In the genomic region with DNA sequence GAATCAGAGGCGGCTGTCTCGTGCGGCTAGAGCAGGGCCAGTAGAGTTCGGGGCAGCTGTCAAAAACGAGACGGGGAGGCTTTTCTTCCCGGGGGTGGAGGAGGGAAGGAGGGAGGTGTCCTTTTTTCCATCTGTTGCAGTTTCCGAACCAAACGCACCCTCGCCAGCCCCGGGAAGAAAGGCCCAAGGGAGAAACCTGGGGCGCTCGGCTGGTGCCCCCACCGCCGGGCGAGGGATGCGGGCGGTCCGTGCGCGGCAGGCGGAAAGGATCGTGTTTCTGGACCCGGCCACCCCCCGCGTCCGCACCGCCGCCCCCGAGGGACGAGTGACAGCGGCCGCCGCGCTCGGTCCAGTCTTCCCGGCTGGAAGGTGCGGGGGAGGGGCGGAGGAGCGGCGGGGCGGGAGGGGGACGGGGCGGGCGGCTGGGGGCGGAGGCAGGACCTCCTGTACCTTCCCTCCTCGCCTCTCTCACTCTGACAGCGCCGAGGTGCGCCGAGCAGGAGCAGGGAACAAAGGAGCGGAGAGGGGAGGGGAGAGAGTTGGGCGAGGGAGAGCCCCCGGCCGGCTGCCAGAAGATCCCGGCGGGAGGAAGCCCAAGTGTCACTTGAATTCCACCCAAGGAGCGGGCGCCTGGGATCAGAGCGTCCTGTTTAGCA, we compare ENCODE assay signal across 1 cellular context.
A peak's percentile ranks its signal among the peaks of the same experiment; 100 is the strongest.
TF ChIP-seq lines count a peak whose summit lies in the region.

A gene (plus strand): TSS at position 471 of the 656 bp plus-strand sequence. CDS start 318 bp downstream, outside the sequence.

TF ChIP-seq in HepG2, 621 proteins besides CTCF, POLR2A, EP300 and RAD21 (continued from another document and continues in another):
- TF ChIP-seq, protein P1, sequence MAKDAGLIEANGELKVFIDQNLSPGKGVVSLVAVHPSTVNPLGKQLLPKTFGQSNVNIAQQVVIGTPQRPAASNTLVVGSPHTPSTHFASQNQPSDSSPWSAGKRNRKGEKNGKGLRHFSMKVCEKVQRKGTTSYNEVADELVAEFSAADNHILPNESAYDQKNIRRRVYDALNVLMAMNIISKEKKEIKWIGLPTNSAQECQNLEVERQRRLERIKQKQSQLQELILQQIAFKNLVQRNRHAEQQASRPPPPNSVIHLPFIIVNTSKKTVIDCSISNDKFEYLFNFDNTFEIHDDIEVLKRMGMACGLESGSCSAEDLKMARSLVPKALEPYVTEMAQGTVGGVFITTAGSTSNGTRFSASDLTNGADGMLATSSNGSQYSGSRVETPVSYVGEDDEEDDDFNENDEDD (CRISPR knock-in tag; IDR thresholded peaks at IDR 0.05; ENCODE audit: borderline replicate concordance): 0 out of 2 replicates have a peak, but pooled peaks have one; percentile 4
- TF ChIP-seq ESRRA (CRISPR knock-in tag; IDR thresholded peaks at IDR 0.05; ENCODE audit: low read depth) (no peak), ZNF703 (CRISPR knock-in tag; IDR thresholded peaks at IDR 0.05; ENCODE audit: borderline replicate concordance) (0 out of 2 replicates have a peak, but pooled peaks have one; percentile 3), NR2C2 (CRISPR knock-in tag; IDR thresholded peaks at IDR 0.05; ENCODE audit: borderline replicate concordance) (no peak), KDM2A (CRISPR knock-in tag; IDR thresholded peaks at IDR 0.05; ENCODE audit: borderline replicate concordance, low read depth) (peak; percentile 35; the same call in 1 of the 2 replicates), ZSCAN12 (CRISPR knock-in tag; IDR thresholded peaks at IDR 0.05) (no peak), ELF3 (CRISPR knock-in tag; IDR thresholded peaks at IDR 0.05) (no peak), MAFG (CRISPR knock-in tag; IDR thresholded peaks at IDR 0.05) (no peak), SPEN (CRISPR knock-in tag; IDR thresholded peaks at IDR 0.05; ENCODE audit: low read depth) (no peak; the same call in 1 of the 2 replicates), ZNF33A (CRISPR knock-in tag; IDR thresholded peaks at IDR 0.05; ENCODE audit: borderline replicate concordance) (no peak), TCF12 (IDR thresholded peaks at IDR 0.05) (no peak), TCF12 (CRISPR knock-in tag; IDR thresholded peaks at IDR 0.05) (no peak), SRSF4 (IDR thresholded peaks at IDR 0.05; ENCODE audit: low read depth, low read length, poor library complexity, severe bottlenecking) (no peak), TAF1 (CRISPR knock-in tag; IDR thresholded peaks at IDR 0.05) (peak; percentile 77), HOXA9 (CRISPR knock-in tag; IDR thresholded peaks at IDR 0.05; ENCODE audit: borderline replicate concordance) (no peak), ZSCAN25 (CRISPR knock-in tag; IDR thresholded peaks at IDR 0.05) (0 out of 2 replicates have a peak, but pooled peaks have one; percentile 49), ZNF335 (CRISPR knock-in tag; IDR thresholded peaks at IDR 0.05) (no peak), RXRA (CRISPR knock-in tag; IDR thresholded peaks at IDR 0.05) (no peak), ZNF792 (CRISPR knock-in tag; IDR thresholded peaks at IDR 0.05) (peak; percentile 35; the same call in 1 of the 2 replicates), MIXL1 (CRISPR knock-in tag; IDR thresholded peaks at IDR 0.05) (no peak), ZNF253 (CRISPR knock-in tag; IDR thresholded peaks at IDR 0.05; ENCODE audit: borderline replicate concordance) (no peak), ZBTB7B (CRISPR knock-in tag; IDR thresholded peaks at IDR 0.05) (no peak)
- TF ChIP-seq, protein P2, sequence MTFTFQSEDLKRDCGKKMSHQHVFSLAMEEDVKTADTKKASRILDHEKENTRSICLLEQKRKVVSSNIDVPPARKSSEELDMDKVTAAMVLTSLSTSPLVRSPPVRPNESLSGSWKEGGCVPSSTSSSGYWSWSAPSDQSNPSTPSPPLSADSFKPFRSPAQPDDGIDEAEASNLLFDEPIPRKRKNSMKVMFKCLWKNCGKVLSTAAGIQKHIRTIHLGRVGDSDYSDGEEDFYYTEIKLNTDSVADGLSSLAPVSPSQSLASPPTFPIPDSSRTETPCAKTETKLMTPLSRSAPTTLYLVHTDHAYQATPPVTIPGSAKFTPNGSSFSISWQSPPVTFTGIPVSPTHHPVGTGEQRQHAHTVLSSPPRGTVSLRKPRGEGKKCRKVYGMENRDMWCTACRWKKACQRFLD (CRISPR knock-in tag; IDR thresholded peaks at IDR 0.05; ENCODE audit: borderline replicate concordance): no peak
- TF ChIP-seq, protein P3, sequence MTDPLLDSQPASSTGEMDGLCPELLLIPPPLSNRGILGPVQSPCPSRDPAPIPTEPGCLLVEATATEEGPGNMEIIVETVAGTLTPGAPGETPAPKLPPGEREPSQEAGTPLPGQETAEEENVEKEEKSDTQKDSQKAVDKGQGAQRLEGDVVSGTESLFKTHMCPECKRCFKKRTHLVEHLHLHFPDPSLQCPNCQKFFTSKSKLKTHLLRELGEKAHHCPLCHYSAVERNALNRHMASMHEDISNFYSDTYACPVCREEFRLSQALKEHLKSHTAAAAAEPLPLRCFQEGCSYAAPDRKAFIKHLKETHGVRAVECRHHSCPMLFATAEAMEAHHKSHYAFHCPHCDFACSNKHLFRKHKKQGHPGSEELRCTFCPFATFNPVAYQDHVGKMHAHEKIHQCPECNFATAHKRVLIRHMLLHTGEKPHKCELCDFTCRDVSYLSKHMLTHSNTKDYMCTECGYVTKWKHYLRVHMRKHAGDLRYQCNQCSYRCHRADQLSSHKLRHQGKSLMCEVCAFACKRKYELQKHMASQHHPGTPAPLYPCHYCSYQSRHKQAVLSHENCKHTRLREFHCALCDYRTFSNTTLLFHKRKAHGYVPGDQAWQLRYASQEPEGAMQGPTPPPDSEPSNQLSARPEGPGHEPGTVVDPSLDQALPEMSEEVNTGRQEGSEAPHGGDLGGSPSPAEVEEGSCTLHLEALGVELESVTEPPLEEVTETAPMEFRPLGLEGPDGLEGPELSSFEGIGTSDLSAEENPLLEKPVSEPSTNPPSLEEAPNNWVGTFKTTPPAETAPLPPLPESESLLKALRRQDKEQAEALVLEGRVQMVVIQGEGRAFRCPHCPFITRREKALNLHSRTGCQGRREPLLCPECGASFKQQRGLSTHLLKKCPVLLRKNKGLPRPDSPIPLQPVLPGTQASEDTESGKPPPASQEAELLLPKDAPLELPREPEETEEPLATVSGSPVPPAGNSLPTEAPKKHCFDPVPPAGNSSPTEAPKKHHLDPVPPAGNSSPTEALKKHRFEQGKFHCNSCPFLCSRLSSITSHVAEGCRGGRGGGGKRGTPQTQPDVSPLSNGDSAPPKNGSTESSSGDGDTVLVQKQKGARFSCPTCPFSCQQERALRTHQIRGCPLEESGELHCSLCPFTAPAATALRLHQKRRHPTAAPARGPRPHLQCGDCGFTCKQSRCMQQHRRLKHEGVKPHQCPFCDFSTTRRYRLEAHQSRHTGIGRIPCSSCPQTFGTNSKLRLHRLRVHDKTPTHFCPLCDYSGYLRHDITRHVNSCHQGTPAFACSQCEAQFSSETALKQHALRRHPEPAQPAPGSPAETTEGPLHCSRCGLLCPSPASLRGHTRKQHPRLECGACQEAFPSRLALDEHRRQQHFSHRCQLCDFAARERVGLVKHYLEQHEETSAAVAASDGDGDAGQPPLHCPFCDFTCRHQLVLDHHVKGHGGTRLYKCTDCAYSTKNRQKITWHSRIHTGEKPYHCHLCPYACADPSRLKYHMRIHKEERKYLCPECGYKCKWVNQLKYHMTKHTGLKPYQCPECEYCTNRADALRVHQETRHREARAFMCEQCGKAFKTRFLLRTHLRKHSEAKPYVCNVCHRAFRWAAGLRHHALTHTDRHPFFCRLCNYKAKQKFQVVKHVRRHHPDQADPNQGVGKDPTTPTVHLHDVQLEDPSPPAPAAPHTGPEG (CRISPR knock-in tag; IDR thresholded peaks at IDR 0.05): 0 out of 2 replicates have a peak, but pooled peaks have one; percentile 21
- TF ChIP-seq, protein P4, sequence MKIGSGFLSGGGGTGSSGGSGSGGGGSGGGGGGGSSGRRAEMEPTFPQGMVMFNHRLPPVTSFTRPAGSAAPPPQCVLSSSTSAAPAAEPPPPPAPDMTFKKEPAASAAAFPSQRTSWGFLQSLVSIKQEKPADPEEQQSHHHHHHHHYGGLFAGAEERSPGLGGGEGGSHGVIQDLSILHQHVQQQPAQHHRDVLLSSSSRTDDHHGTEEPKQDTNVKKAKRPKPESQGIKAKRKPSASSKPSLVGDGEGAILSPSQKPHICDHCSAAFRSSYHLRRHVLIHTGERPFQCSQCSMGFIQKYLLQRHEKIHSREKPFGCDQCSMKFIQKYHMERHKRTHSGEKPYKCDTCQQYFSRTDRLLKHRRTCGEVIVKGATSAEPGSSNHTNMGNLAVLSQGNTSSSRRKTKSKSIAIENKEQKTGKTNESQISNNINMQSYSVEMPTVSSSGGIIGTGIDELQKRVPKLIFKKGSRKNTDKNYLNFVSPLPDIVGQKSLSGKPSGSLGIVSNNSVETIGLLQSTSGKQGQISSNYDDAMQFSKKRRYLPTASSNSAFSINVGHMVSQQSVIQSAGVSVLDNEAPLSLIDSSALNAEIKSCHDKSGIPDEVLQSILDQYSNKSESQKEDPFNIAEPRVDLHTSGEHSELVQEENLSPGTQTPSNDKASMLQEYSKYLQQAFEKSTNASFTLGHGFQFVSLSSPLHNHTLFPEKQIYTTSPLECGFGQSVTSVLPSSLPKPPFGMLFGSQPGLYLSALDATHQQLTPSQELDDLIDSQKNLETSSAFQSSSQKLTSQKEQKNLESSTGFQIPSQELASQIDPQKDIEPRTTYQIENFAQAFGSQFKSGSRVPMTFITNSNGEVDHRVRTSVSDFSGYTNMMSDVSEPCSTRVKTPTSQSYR (CRISPR knock-in tag; IDR thresholded peaks at IDR 0.05; ENCODE audit: borderline replicate concordance): peak; percentile 84
- TF ChIP-seq, protein P5, sequence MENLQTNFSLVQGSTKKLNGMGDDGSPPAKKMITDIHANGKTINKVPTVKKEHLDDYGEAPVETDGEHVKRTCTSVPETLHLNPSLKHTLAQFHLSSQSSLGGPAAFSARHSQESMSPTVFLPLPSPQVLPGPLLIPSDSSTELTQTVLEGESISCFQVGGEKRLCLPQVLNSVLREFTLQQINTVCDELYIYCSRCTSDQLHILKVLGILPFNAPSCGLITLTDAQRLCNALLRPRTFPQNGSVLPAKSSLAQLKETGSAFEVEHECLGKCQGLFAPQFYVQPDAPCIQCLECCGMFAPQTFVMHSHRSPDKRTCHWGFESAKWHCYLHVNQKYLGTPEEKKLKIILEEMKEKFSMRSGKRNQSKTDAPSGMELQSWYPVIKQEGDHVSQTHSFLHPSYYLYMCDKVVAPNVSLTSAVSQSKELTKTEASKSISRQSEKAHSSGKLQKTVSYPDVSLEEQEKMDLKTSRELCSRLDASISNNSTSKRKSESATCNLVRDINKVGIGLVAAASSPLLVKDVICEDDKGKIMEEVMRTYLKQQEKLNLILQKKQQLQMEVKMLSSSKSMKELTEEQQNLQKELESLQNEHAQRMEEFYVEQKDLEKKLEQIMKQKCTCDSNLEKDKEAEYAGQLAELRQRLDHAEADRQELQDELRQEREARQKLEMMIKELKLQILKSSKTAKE (CRISPR knock-in tag; IDR thresholded peaks at IDR 0.05; ENCODE audit: borderline replicate concordance): peak; percentile 45
- TF ChIP-seq, protein P6, sequence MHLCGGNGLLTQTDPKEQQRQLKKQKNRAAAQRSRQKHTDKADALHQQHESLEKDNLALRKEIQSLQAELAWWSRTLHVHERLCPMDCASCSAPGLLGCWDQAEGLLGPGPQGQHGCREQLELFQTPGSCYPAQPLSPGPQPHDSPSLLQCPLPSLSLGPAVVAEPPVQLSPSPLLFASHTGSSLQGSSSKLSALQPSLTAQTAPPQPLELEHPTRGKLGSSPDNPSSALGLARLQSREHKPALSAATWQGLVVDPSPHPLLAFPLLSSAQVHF (CRISPR knock-in tag; IDR thresholded peaks at IDR 0.05): no peak
- TF ChIP-seq, protein P7, sequence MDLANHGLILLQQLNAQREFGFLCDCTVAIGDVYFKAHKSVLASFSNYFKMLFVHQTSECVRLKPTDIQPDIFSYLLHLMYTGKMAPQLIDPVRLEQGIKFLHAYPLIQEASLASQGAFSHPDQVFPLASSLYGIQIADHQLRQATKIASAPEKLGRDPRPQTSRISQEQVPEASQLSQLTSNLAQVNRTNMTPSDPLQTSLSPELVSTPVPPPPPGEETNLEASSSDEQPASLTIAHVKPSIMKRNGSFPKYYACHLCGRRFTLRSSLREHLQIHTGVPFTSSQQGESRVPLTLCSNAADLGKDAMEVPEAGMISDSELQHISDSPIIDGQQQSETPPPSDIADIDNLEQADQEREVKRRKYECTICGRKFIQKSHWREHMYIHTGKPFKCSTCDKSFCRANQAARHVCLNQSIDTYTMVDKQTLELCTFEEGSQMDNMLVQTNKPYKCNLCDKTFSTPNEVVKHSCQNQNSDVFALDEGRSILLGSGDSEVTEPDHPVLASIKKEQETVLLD (CRISPR knock-in tag; IDR thresholded peaks at IDR 0.05; ENCODE audit: low read depth): no peak; the same call in 1 of the 2 replicates
- TF ChIP-seq, protein P8, sequence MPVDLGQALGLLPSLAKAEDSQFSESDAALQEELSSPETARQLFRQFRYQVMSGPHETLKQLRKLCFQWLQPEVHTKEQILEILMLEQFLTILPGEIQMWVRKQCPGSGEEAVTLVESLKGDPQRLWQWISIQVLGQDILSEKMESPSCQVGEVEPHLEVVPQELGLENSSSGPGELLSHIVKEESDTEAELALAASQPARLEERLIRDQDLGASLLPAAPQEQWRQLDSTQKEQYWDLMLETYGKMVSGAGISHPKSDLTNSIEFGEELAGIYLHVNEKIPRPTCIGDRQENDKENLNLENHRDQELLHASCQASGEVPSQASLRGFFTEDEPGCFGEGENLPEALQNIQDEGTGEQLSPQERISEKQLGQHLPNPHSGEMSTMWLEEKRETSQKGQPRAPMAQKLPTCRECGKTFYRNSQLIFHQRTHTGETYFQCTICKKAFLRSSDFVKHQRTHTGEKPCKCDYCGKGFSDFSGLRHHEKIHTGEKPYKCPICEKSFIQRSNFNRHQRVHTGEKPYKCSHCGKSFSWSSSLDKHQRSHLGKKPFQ (CRISPR knock-in tag; IDR thresholded peaks at IDR 0.05; ENCODE audit: insufficient replicate concordance): peak; percentile 52
- TF ChIP-seq, protein P9, sequence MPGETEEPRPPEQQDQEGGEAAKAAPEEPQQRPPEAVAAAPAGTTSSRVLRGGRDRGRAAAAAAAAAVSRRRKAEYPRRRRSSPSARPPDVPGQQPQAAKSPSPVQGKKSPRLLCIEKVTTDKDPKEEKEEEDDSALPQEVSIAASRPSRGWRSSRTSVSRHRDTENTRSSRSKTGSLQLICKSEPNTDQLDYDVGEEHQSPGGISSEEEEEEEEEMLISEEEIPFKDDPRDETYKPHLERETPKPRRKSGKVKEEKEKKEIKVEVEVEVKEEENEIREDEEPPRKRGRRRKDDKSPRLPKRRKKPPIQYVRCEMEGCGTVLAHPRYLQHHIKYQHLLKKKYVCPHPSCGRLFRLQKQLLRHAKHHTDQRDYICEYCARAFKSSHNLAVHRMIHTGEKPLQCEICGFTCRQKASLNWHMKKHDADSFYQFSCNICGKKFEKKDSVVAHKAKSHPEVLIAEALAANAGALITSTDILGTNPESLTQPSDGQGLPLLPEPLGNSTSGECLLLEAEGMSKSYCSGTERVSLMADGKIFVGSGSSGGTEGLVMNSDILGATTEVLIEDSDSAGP (CRISPR knock-in tag; IDR thresholded peaks at IDR 0.05; ENCODE audit: borderline replicate concordance): 0 out of 2 replicates have a peak, but pooled peaks have one; percentile 51
- TF ChIP-seq, protein P10, sequence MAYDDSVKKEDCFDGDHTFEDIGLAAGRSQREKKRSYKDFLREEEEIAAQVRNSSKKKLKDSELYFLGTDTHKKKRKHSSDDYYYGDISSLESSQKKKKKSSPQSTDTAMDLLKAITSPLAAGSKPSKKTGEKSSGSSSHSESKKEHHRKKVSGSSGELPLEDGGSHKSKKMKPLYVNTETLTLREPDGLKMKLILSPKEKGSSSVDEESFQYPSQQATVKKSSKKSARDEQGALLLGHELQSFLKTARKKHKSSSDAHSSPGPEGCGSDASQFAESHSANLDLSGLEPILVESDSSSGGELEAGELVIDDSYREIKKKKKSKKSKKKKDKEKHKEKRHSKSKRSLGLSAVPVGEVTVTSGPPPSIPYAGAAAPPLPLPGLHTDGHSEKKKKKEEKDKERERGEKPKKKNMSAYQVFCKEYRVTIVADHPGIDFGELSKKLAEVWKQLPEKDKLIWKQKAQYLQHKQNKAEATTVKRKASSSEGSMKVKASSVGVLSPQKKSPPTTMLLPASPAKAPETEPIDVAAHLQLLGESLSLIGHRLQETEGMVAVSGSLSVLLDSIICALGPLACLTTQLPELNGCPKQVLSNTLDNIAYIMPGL (CRISPR knock-in tag; IDR thresholded peaks at IDR 0.05; ENCODE audit: borderline replicate concordance in 1 of 2, low read depth in 1 of 2): 0 out of 4 replicates have a peak, but pooled peaks of 1 of the 2 experiments have one; percentile 4
